16 cellular contexts compared by ENCODE assay signal in the genomic region with DNA sequence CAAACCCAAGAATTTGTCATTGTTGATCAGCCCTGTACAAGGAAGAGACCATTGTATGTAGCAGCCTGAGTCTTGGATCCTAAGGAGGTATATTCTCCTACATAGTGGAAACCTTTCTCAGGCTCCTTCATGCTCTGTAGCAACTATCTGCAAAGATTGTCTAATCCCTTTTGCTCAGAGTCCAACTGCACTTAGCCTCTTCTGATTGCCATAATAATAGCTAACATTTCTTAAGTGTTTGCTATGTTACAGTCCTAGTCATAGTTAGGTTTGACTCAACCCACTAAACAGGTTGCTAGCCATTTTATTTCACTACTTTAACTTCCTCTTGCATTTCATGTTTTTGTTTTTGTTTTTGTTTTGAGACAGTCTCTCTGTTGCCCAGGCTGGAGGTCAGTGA. TPM values are rescaled to one million over a fixed set of nuclear protein-coding genes. Genes with fewer than 3 reads are reported as not detected.
A peak's percentile ranks its signal among the peaks of the same experiment; 100 is the strongest.
DNase-seq lines count a peak whose midpoint lies in the region; ATAC-seq and TF ChIP-seq lines count a peak whose summit lies in the region.
"Had no signal": no experiment of that assay in that cellular context is flagged by ENCODE, and none has a peak within 500 bp of the region (broad histone marks: within the 10 kb centered on the region; RNA-seq: fewer than 3 reads in every experiment).

No MANE protein-coding gene starts in this region.

- no peak overlapping the region for H3K4me3 Mint-ChIP-seq in activated CD4-positive, alpha-beta T cell treated with anti-CD3 and anti-CD28 coated beads, Interleukin-2, amount 10 ng/mL, durations not matched to agents 7 days and 5 days
- no peak overlapping the region for H3K4me3 Mint-ChIP-seq in stimulated activated memory B cell treated with anti-CD40 and anti-IgM and Interleukin-4, amounts not matched to agents 10 μg/mL and 1 μg/mL and 100 μg/mL, for 72 hours
- H3K4me3 Mint-ChIP-seq: CD8-positive, alpha-beta T cell; GM23338 had no signal

- H3K27ac ChIP-seq in OCI-LY3 (ENCODE audit: low read length) (no peak overlapping the region), epithelial cell of prostate (peak overlapping the region; percentile 46), upper lobe of right lung (peak overlapping the region; percentile 3), sigmoid colon (no peak overlapping the region)
- H3K27ac ChIP-seq: C4-2B had no signal

- no peak overlapping the region for H2AFZ ChIP-seq in OCI-LY3 (ENCODE audit: low read depth, low read length)
- H2AFZ ChIP-seq: GM23338 had no signal

- H3K9ac ChIP-seq in OCI-LY3 (ENCODE audit: low read length), result no peak overlapping the region

- H3K4me3 ChIP-seq in OCI-LY3 (ENCODE audit: low read length), result no peak overlapping the region
- H3K4me3 ChIP-seq in upper lobe of right lung, result no peak overlapping the region
- no peak overlapping the region for H3K4me3 ChIP-seq in sigmoid colon
- H3K4me3 ChIP-seq: GM23338 had no signal

- DNase-seq in CD1c-positive myeloid dendritic cell (ENCODE audit: extremely low spot score), result peak; percentile 39
- no peak for DNase-seq in epithelial cell of prostate (ENCODE audit: low read depth, low spot score)
- no peak for DNase-seq in upper lobe of right lung
- no peak for DNase-seq in activated CD4-positive, alpha-beta T cell treated with anti-CD3 and anti-CD28 coated beads, Interleukin-2, amount 10 ng/mL, durations not matched to agents 7 days and 5 days
- no peak for DNase-seq in sigmoid colon
- DNase-seq: AML-193; Calu3; CD8-positive, alpha-beta T cell; GF-D8; HCEC 1CT; KG1 had no signal

- peaks cover 30% of the 10 kb centered on the region for H3K4me1 ChIP-seq in OCI-LY3 (ENCODE audit: low read length)
- H3K4me1 ChIP-seq in upper lobe of right lung, result no peaks in the 10 kb centered on the region
- H3K4me1 ChIP-seq in sigmoid colon, result no peaks in the 10 kb centered on the region

- H4K20me1 ChIP-seq in OCI-LY3 (ENCODE audit: insufficient read depth, low read length), result no peaks in the 10 kb centered on the region

- ATAC-seq in upper lobe of right lung, result peak; percentile 76
- no peak for ATAC-seq in stimulated activated memory B cell treated with anti-CD40 and anti-IgM and Interleukin-4, amounts not matched to agents 10 μg/mL and 1 μg/mL and 100 μg/mL, for 72 hours
- ATAC-seq: CD8-positive, alpha-beta T cell; GM23338 had no signal

- TF ChIP-seq CTCF in OCI-LY3 (IDR thresholded peaks at IDR 0.05; ENCODE audit: low read depth, low read length) (no peak), upper lobe of right lung (IDR thresholded peaks at IDR 0.05) (no peak), sigmoid colon (IDR thresholded peaks at IDR 0.05) (no peak)

- no peaks in the 10 kb centered on the region for H3K79me2 ChIP-seq in OCI-LY3 (ENCODE audit: low read length)

- no peaks in the 10 kb centered on the region for H3K36me3 Mint-ChIP-seq in activated CD4-positive, alpha-beta T cell treated with anti-CD3 and anti-CD28 coated beads, Interleukin-2, amount 10 ng/mL, durations not matched to agents 7 days and 5 days (ENCODE audit: low read depth)
- no peaks in the 10 kb centered on the region for H3K36me3 Mint-ChIP-seq in stimulated activated memory B cell treated with anti-CD40 and anti-IgM and Interleukin-4, amounts not matched to agents 10 μg/mL and 1 μg/mL and 100 μg/mL, for 72 hours
- H3K36me3 Mint-ChIP-seq: CD8-positive, alpha-beta T cell had no signal

- TF ChIP-seq POLR2A in sigmoid colon (IDR thresholded peaks at IDR 0.05), result no peak

- H3K36me3 ChIP-seq in OCI-LY3 (replicated peaks; ENCODE audit: low read depth, low read length) (no peaks in the 10 kb centered on the region), upper lobe of right lung (no peaks in the 10 kb centered on the region), sigmoid colon (no peaks in the 10 kb centered on the region)

- CTCF ChIA-PET in activated CD4-positive, alpha-beta T cell treated with anti-CD3 and anti-CD28 coated beads, Interleukin-2, amount 10 ng/mL, durations not matched to agents 7 days and 5 days (lab: Charles Lee), result no interaction called here

- no peaks in the 10 kb centered on the region for H3K27me3 Mint-ChIP-seq in activated CD4-positive, alpha-beta T cell treated with anti-CD3 and anti-CD28 coated beads, Interleukin-2, amount 10 ng/mL, durations not matched to agents 7 days and 5 days
- no peaks in the 10 kb centered on the region for H3K27me3 Mint-ChIP-seq in stimulated activated memory B cell treated with anti-CD40 and anti-IgM and Interleukin-4, amounts not matched to agents 10 μg/mL and 1 μg/mL and 100 μg/mL, for 72 hours

- H3K27me3 ChIP-seq in OCI-LY3 (ENCODE audit: low read depth, low read length), result no peaks in the 10 kb centered on the region
- H3K27me3 ChIP-seq in upper lobe of right lung, result no peaks in the 10 kb centered on the region
- H3K27me3 ChIP-seq in sigmoid colon, result no peaks in the 10 kb centered on the region

- H3K27ac Mint-ChIP-seq in activated CD4-positive, alpha-beta T cell treated with anti-CD3 and anti-CD28 coated beads, Interleukin-2, amount 10 ng/mL, durations not matched to agents 7 days and 5 days, result no peak overlapping the region
- no peak overlapping the region for H3K27ac Mint-ChIP-seq in stimulated activated memory B cell treated with anti-CD40 and anti-IgM and Interleukin-4, amounts not matched to agents 10 μg/mL and 1 μg/mL and 100 μg/mL, for 72 hours
- H3K27ac Mint-ChIP-seq: CD8-positive, alpha-beta T cell; GM23338 had no signal

- no peaks in the 10 kb centered on the region for H3K9me3 Mint-ChIP-seq in activated CD4-positive, alpha-beta T cell treated with anti-CD3 and anti-CD28 coated beads, Interleukin-2, amount 10 ng/mL, durations not matched to agents 7 days and 5 days
- H3K9me3 Mint-ChIP-seq in stimulated activated memory B cell treated with anti-CD40 and anti-IgM and Interleukin-4, amounts not matched to agents 10 μg/mL and 1 μg/mL and 100 μg/mL, for 72 hours, result no peaks in the 10 kb centered on the region
- H3K9me3 Mint-ChIP-seq: CD8-positive, alpha-beta T cell; GM23338 had no signal

- POLR2A ChIA-PET in activated CD4-positive, alpha-beta T cell treated with anti-CD3 and anti-CD28 coated beads, Interleukin-2, amount 10 ng/mL, durations not matched to agents 7 days and 5 days (lab: Charles Lee), result no interaction called here

- no peaks in the 10 kb centered on the region for H3K4me1 Mint-ChIP-seq in activated CD4-positive, alpha-beta T cell treated with anti-CD3 and anti-CD28 coated beads, Interleukin-2, amount 10 ng/mL, durations not matched to agents 7 days and 5 days
- no peaks in the 10 kb centered on the region for H3K4me1 Mint-ChIP-seq in stimulated activated memory B cell treated with anti-CD40 and anti-IgM and Interleukin-4, amounts not matched to agents 10 μg/mL and 1 μg/mL and 100 μg/mL, for 72 hours
- H3K4me1 Mint-ChIP-seq: GM23338 had no signal

- intact Hi-C loops in upper lobe of right lung (cut with DNase I) (no loop called here), sigmoid colon (cut with DNase I) (no loop called here)

- TF ChIP-seq EP300 in sigmoid colon (IDR thresholded peaks at IDR 0.05), result no peak

- H3K9me3 ChIP-seq in OCI-LY3 (ENCODE audit: insufficient read depth, low read length) (no peaks in the 10 kb centered on the region), upper lobe of right lung (no peaks in the 10 kb centered on the region), sigmoid colon (no peaks in the 10 kb centered on the region)

- peak overlapping the region; percentile 16 for H3K4me2 ChIP-seq in OCI-LY3 (ENCODE audit: low read length)
- H3K4me2 ChIP-seq: GM23338 had no signal

RNA-seq across cellular contexts. Expression of a gene that starts 50.8 kb away (rescaled TPM):
- total RNA-seq in upper lobe of right lung, result 8.1 TPM
- total RNA-seq in activated CD4-positive, alpha-beta T cell treated with anti-CD3 and anti-CD28 coated beads, Interleukin-2, amount 10 ng/mL, durations not matched to agents 7 days and 5 days, result under 1 TPM in 1 of 2 experiments, not detected in 1; 0.12 TPM
- total RNA-seq in sigmoid colon, result 10 to 100 TPM in 1 of 4 donors, 1 to 10 TPM in 3; 5.3 to 10.5 (median 7.7) TPM
- 1 to 10 TPM in 2 of 3 donors, under 1 TPM in 1; 0.23 to 2.6 (median 1.2) TPM for polyA plus RNA-seq in sigmoid colon
- total RNA-seq: HT-29 had no signal

Comparison
In these comparisons a context has a peak if more than half of its experiments do, and no peak if none do; other contexts are left out.
1. H3K27ac ChIP-seq: peak in epithelial cell of prostate (single experiment) and upper lobe of right lung (single experiment); none in OCI-LY3 (single experiment) and sigmoid colon (0 of 4).